ENCODE assay signal across 1 cellular context in the genomic region with DNA sequence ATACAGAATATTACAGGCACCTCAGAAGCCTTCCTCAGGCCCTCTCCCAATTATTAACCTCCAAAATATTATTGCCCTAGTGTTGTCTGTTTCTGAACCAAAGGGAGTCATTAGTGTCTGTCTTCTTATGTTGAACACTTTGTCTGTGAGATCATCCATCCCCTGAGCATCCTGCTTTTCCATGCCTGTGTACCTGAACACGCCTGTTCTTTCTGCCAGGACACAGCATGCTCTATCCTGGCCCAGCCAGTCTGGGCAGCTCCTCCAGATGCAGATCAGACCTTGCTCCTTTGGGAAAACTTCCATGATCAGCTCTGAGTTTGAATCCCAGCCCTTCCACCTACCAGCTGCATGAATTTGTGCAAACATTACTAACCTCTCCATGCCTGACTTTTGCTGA.
TF ChIP-seq lines count a peak whose summit lies in the region.

No MANE protein-coding gene starts in this region.

TF ChIP-seq in K562, 482 proteins besides CTCF, POLR2A, EP300 and RAD21:
- TF ChIP-seq SIRT6 (IDR thresholded peaks at IDR 0.05; ENCODE audit: low read depth, low read length) (no peak), GATA2 (CRISPR knock-in tag; IDR thresholded peaks at IDR 0.05) (no peak), SETDB1 (IDR thresholded peaks at IDR 0.05; ENCODE audit: low read length) (no peak), ZNF551 (CRISPR knock-in tag; IDR thresholded peaks at IDR 0.05) (no peak), ZNF507 (tag; conservative IDR thresholded peaks at IDR 0.05) (no peak), TGIF2 (CRISPR knock-in tag; IDR thresholded peaks at IDR 0.05) (no peak), FOXP1 (CRISPR knock-in tag; IDR thresholded peaks at IDR 0.05) (no peak), RNF2 (IDR thresholded peaks at IDR 0.05) (no peak), ZNF780A (CRISPR knock-in tag; IDR thresholded peaks at IDR 0.05) (no peak), BCL6 (CRISPR knock-in tag; IDR thresholded peaks at IDR 0.05) (no peak), HLTF (IDR thresholded peaks at IDR 0.05) (no peak), SNIP1 (IDR thresholded peaks at IDR 0.05; ENCODE audit: low read depth) (no peak), RBM15 (IDR thresholded peaks at IDR 0.05; ENCODE audit: insufficient read depth, low read length) (no peak), ZNF77 (CRISPR knock-in tag; IDR thresholded peaks at IDR 0.05) (no peak), NR1H2 (CRISPR knock-in tag; IDR thresholded peaks at IDR 0.05) (no peak)
- TF ChIP-seq, protein P1, sequence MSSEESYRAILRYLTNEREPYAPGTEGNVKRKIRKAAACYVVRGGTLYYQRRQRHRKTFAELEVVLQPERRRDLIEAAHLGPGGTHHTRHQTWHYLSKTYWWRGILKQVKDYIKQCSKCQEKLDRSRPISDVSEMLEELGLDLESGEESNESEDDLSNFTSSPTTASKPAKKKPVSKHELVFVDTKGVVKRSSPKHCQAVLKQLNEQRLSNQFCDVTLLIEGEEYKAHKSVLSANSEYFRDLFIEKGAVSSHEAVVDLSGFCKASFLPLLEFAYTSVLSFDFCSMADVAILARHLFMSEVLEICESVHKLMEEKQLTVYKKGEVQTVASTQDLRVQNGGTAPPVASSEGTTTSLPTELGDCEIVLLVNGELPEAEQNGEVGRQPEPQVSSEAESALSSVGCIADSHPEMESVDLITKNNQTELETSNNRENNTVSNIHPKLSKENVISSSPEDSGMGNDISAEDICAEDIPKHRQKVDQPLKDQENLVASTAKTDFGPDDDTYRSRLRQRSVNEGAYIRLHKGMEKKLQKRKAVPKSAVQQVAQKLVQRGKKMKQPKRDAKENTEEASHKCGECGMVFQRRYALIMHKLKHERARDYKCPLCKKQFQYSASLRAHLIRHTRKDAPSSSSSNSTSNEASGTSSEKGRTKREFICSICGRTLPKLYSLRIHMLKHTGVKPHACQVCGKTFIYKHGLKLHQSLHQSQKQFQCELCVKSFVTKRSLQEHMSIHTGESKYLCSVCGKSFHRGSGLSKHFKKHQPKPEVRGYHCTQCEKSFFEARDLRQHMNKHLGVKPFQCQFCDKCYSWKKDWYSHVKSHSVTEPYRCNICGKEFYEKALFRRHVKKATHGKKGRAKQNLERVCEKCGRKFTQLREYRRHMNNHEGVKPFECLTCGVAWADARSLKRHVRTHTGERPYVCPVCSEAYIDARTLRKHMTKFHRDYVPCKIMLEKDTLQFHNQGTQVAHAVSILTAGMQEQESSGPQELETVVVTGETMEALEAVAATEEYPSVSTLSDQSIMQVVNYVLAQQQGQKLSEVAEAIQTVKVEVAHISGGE (CRISPR knock-in tag; IDR thresholded peaks at IDR 0.05), result no peak
- TF ChIP-seq, protein P2, sequence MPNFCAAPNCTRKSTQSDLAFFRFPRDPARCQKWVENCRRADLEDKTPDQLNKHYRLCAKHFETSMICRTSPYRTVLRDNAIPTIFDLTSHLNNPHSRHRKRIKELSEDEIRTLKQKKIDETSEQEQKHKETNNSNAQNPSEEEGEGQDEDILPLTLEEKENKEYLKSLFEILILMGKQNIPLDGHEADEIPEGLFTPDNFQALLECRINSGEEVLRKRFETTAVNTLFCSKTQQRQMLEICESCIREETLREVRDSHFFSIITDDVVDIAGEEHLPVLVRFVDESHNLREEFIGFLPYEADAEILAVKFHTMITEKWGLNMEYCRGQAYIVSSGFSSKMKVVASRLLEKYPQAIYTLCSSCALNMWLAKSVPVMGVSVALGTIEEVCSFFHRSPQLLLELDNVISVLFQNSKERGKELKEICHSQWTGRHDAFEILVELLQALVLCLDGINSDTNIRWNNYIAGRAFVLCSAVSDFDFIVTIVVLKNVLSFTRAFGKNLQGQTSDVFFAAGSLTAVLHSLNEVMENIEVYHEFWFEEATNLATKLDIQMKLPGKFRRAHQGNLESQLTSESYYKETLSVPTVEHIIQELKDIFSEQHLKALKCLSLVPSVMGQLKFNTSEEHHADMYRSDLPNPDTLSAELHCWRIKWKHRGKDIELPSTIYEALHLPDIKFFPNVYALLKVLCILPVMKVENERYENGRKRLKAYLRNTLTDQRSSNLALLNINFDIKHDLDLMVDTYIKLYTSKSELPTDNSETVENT (CRISPR knock-in tag; IDR thresholded peaks at IDR 0.05), result no peak
- TF ChIP-seq, protein P3, sequence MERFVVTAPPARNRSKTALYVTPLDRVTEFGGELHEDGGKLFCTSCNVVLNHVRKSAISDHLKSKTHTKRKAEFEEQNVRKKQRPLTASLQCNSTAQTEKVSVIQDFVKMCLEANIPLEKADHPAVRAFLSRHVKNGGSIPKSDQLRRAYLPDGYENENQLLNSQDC (CRISPR knock-in tag; IDR thresholded peaks at IDR 0.05), result no peak
- TF ChIP-seq, protein P4, sequence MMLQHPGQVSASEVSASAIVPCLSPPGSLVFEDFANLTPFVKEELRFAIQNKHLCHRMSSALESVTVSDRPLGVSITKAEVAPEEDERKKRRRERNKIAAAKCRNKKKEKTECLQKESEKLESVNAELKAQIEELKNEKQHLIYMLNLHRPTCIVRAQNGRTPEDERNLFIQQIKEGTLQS (IDR thresholded peaks at IDR 0.05), result no peak
- TF ChIP-seq, protein P4 (CRISPR knock-in tag; conservative IDR thresholded peaks at IDR 0.05), result no peak
- TF ChIP-seq, protein P5, sequence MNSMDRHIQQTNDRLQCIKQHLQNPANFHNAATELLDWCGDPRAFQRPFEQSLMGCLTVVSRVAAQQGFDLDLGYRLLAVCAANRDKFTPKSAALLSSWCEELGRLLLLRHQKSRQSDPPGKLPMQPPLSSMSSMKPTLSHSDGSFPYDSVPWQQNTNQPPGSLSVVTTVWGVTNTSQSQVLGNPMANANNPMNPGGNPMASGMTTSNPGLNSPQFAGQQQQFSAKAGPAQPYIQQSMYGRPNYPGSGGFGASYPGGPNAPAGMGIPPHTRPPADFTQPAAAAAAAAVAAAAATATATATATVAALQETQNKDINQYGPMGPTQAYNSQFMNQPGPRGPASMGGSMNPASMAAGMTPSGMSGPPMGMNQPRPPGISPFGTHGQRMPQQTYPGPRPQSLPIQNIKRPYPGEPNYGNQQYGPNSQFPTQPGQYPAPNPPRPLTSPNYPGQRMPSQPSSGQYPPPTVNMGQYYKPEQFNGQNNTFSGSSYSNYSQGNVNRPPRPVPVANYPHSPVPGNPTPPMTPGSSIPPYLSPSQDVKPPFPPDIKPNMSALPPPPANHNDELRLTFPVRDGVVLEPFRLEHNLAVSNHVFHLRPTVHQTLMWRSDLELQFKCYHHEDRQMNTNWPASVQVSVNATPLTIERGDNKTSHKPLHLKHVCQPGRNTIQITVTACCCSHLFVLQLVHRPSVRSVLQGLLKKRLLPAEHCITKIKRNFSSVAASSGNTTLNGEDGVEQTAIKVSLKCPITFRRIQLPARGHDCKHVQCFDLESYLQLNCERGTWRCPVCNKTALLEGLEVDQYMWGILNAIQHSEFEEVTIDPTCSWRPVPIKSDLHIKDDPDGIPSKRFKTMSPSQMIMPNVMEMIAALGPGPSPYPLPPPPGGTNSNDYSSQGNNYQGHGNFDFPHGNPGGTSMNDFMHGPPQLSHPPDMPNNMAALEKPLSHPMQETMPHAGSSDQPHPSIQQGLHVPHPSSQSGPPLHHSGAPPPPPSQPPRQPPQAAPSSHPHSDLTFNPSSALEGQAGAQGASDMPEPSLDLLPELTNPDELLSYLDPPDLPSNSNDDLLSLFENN (IDR thresholded peaks at IDR 0.05; ENCODE audit: low read depth in 2 of 2, low read length in 2 of 2), result no peak
